Comparison of ENCODE assay signal across 10 cellular contexts in genomic region chr14:55721353-55721752, GRCh38.
DNase-seq lines count a peak whose midpoint lies in the region; ATAC-seq and TF ChIP-seq lines count a peak whose summit lies in the region.
"Had no signal": no experiment of that assay in that cellular context is flagged by ENCODE, and none has a peak within 500 bp of the region (broad histone marks: within the 10 kb centered on the region; RNA-seq: fewer than 3 reads in every experiment).

No MANE protein-coding gene starts in this region.

- H3K4me1 Mint-ChIP-seq in progenitor cell of endocrine pancreas (ENCODE audit: low read depth) = peaks cover 41% of the 10 kb centered on the region
- H3K4me1 Mint-ChIP-seq: stimulated activated naive CD8-positive, alpha-beta T cell treated with anti-CD3 and anti-CD28 coated beads, Interleukin-15, amount 100 ng/mL, for 72 hours had no signal

- peaks cover 32% of the 10 kb centered on the region for H3K27me3 Mint-ChIP-seq in progenitor cell of endocrine pancreas
- H3K27me3 Mint-ChIP-seq: dendritic cell treated with granulocyte-macrophage colony-stimulating factor and Interleukin-4, amounts not matched to agents 40 ng/mL and 50 ng/mL, for 4 days; stimulated activated naive CD8-positive, alpha-beta T cell treated with anti-CD3 and anti-CD28 coated beads, Interleukin-15, amount 100 ng/mL, for 72 hours had no signal

- TF ChIP-seq CTCF in progenitor cell of endocrine pancreas (IDR thresholded peaks at IDR 0.05; ENCODE audit: unreplicated experiment) = no peak

- DNase-seq in ELR (ENCODE audit: low read depth) (peak; percentile 84), NCI-H2029 (lab: John Stamatoyannopoulos, UW) (peak; percentile 48), dermis blood vessel endothelial cell (peak; percentile 46), progenitor cell of endocrine pancreas (ENCODE audit: low spot score, unreplicated experiment) (no peak), left colon (no peak), mucosa of gallbladder (ENCODE audit: low spot score) (no peak)
- no peak for DNase-seq in stimulated activated CD4-positive, alpha-beta T cell treated with anti-CD3 and anti-CD28 coated beads, Interleukin-2, amount 100 ng/mL, for 48 hours
- DNase-seq: stimulated activated naive CD8-positive, alpha-beta T cell treated with anti-CD3 and anti-CD28 coated beads, Interleukin-15, amount 100 ng/mL, for 72 hours had no signal

- intact Hi-C loops in left colon (cut with DNase I, micrococcal nuclease) = no loop called here

- no peaks in the 10 kb centered on the region for H3K9me3 Mint-ChIP-seq in progenitor cell of endocrine pancreas (ENCODE audit: low read depth)
- H3K9me3 Mint-ChIP-seq: dendritic cell treated with granulocyte-macrophage colony-stimulating factor and Interleukin-4, amounts not matched to agents 40 ng/mL and 50 ng/mL, for 4 days; stimulated activated naive CD8-positive, alpha-beta T cell treated with anti-CD3 and anti-CD28 coated beads, Interleukin-15, amount 100 ng/mL, for 72 hours had no signal

- no peak for ATAC-seq in left colon
- ATAC-seq: Right ventricle myocardium inferior; stimulated activated naive CD8-positive, alpha-beta T cell treated with anti-CD3 and anti-CD28 coated beads, Interleukin-15, amount 100 ng/mL, for 72 hours had no signal

- H3K27ac Mint-ChIP-seq in progenitor cell of endocrine pancreas = no peak overlapping the region
- H3K27ac Mint-ChIP-seq: dendritic cell treated with granulocyte-macrophage colony-stimulating factor and Interleukin-4, amounts not matched to agents 40 ng/mL and 50 ng/mL, for 4 days; stimulated activated naive CD8-positive, alpha-beta T cell treated with anti-CD3 and anti-CD28 coated beads, Interleukin-15, amount 100 ng/mL, for 72 hours had no signal

- peaks cover 2% of the 10 kb centered on the region for H3K36me3 Mint-ChIP-seq in progenitor cell of endocrine pancreas (ENCODE audit: insufficient read depth)

- H3K4me3 Mint-ChIP-seq in progenitor cell of endocrine pancreas (ENCODE audit: low read depth) = peak overlapping the region; percentile 11
- H3K4me3 Mint-ChIP-seq: dendritic cell treated with granulocyte-macrophage colony-stimulating factor and Interleukin-4, amounts not matched to agents 40 ng/mL and 50 ng/mL, for 4 days; stimulated activated naive CD8-positive, alpha-beta T cell treated with anti-CD3 and anti-CD28 coated beads, Interleukin-15, amount 100 ng/mL, for 72 hours had no signal

Comparison
In these comparisons a context has a peak if more than half of its experiments do, and no peak if none do; other contexts are left out.
1. DNase-seq: peak in ELR (single experiment), NCI-H2029 (single experiment) and dermis blood vessel endothelial cell (single experiment); none in progenitor cell of endocrine pancreas (single experiment), stimulated activated CD4-positive, alpha-beta T cell treated with anti-CD3 and anti-CD28 coated beads, Interleukin-2, amount 100 ng/mL, for 48 hours (0 of 2), left colon (0 of 2) and mucosa of gallbladder (single experiment).